Comparison of ENCODE assay signal across 1 cellular context in the genomic region with DNA sequence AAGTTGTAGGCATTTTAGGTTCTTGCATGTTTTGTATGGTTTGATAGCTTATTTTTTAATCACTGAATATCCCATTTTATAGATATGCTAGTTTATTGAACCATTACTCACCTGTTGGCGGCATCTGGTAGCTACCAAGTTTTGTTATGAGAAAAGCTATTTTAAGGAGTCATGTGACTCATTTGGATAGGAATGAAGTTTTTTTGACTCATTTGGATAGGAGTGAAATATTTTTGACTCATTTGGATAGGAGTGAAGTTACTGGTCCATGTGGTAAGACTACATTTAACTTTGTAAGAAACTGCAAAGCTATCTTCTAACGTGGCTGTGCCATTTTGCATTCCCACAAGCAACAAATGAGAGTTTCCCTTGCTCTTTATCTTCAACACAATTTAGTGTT.
A peak's percentile ranks its signal among the peaks of the same experiment; 100 is the strongest.
TF ChIP-seq lines count a peak whose summit lies in the region.

No MANE protein-coding gene starts in this region.

TF ChIP-seq in GM12878, 131 proteins besides CTCF, POLR2A, EP300 and RAD21 (continued from another document):
- TF ChIP-seq, protein P1, sequence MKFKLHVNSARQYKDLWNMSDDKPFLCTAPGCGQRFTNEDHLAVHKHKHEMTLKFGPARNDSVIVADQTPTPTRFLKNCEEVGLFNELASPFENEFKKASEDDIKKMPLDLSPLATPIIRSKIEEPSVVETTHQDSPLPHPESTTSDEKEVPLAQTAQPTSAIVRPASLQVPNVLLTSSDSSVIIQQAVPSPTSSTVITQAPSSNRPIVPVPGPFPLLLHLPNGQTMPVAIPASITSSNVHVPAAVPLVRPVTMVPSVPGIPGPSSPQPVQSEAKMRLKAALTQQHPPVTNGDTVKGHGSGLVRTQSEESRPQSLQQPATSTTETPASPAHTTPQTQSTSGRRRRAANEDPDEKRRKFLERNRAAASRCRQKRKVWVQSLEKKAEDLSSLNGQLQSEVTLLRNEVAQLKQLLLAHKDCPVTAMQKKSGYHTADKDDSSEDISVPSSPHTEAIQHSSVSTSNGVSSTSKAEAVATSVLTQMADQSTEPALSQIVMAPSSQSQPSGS (IDR thresholded peaks at IDR 0.05; ENCODE audit: low read length) = peak; percentile 40; the same call in 1 of the 2 replicates
- peak; percentile 29; the same call in 1 of the 2 replicates for TF ChIP-seq NFIC (IDR thresholded peaks at IDR 0.05; ENCODE audit: low read depth, low read length)
- peak; percentile 45; the same call in 1 of the 2 replicates for TF ChIP-seq FOXM1 (IDR thresholded peaks at IDR 0.05; ENCODE audit: low read depth, low read length)
- TF ChIP-seq JUNB (IDR thresholded peaks at IDR 0.05) = peak; percentile 90
